In genomic region chr17:37764383-37764782, GRCh38 we compare ENCODE assay signal across 24 cellular contexts. TPM values are rescaled to one million over a fixed set of nuclear protein-coding genes. Genes with fewer than 3 reads are reported as not detected.
DNase-seq lines count a peak whose midpoint lies in the region; ATAC-seq and TF ChIP-seq lines count a peak whose summit lies in the region.
"Had no signal": no experiment of that assay in that cellular context is flagged by ENCODE, and none has a peak within 500 bp of the region (broad histone marks: within the 10 kb centered on the region; RNA-seq: fewer than 3 reads in every experiment).

No MANE protein-coding gene starts in this region.

- peaks cover 29% of the 10 kb centered on the region for H3K27me3 Mint-ChIP-seq in activated CD4-positive, alpha-beta memory T cell treated with anti-CD3 and anti-CD28 coated beads, Interleukin-2, amount 10 ng/mL, durations not matched to agents 7 days and 5 days
- peaks cover 34% of the 10 kb centered on the region for H3K27me3 Mint-ChIP-seq in activated CD4-positive, alpha-beta memory T cell treated with anti-CD3 and anti-CD28 coated beads for 36 hours
- H3K27me3 Mint-ChIP-seq in activated T-helper 1 cell treated with anti-CD3 and anti-CD28 coated beads, Interleukin-12 subunit alpha, Interleukin-12 subunit beta, Interleukin-2, Interleukin-4 antibody, amounts not matched to agents 30 ng/mL and 10 ng/mL and 1 ng/mL, durations not matched to agents 14 hours and 24 hours and 36 hours (ENCODE audit: insufficient read depth) = peaks cover 24% of the 10 kb centered on the region

- H3K4me1 ChIP-seq in BLaER1 treated with 17β-estradiol and CSF1 and Interleukin-3, amounts not matched to agents 10 nM and 100 nM = peaks cover 32 to 60% (median 45%) of the 10 kb centered on the region in 10 experiments; a peak in 19 of 20 replicates
- peaks cover 2% of the 10 kb centered on the region for H3K4me1 ChIP-seq in mucosa of descending colon (ENCODE audit: low read depth)
- peaks cover 0 to 7% (median 0%) of the 10 kb centered on the region in 9 donors for H3K4me1 ChIP-seq in heart right ventricle

- H3K27ac ChIP-seq in BLaER1 treated with 17β-estradiol and CSF1 and Interleukin-3, amounts not matched to agents 10 nM and 100 nM = no peak overlapping the region
- no peak overlapping the region for H3K27ac ChIP-seq in heart right ventricle
- H3K27ac ChIP-seq: PC-9, RWPE1 had no signal

- TF ChIP-seq CTCF in mucosa of descending colon (IDR thresholded peaks at IDR 0.05) (no peak), heart right ventricle (IDR thresholded peaks at IDR 0.05) (no peak)

- H3K27ac Mint-ChIP-seq in activated CD4-positive, alpha-beta memory T cell treated with anti-CD3 and anti-CD28 coated beads, Interleukin-2, amount 10 ng/mL, durations not matched to agents 7 days and 5 days = no peak overlapping the region
- no peak overlapping the region for H3K27ac Mint-ChIP-seq in activated CD4-positive, alpha-beta memory T cell treated with anti-CD3 and anti-CD28 coated beads for 36 hours
- no peak overlapping the region for H3K27ac Mint-ChIP-seq in activated T-helper 1 cell treated with anti-CD3 and anti-CD28 coated beads, Interleukin-12 subunit alpha, Interleukin-12 subunit beta, Interleukin-2, Interleukin-4 antibody, amounts not matched to agents 30 ng/mL and 10 ng/mL and 1 ng/mL, durations not matched to agents 14 hours and 24 hours and 36 hours
- H3K27ac Mint-ChIP-seq: CD8-positive, alpha-beta T cell had no signal

- peak overlapping the region; percentile 53 to 82 (median 66); a peak in 20 of 22 replicates for H3K4me2 ChIP-seq in BLaER1 treated with 17β-estradiol and CSF1 and Interleukin-3, amounts not matched to agents 10 nM and 100 nM
- H3K4me2 ChIP-seq: PC-9 had no signal

- no peak overlapping the region for H3K4me3 ChIP-seq in BLaER1 treated with 17β-estradiol and CSF1 and Interleukin-3, amounts not matched to agents 10 nM and 100 nM
- H3K4me3 ChIP-seq in mucosa of descending colon (no peak overlapping the region), heart right ventricle (no peak overlapping the region)
- H3K4me3 ChIP-seq: PC-9 had no signal

- H4K20me1 ChIP-seq in BLaER1 treated with 17β-estradiol and CSF1 and Interleukin-3, amounts not matched to agents 10 nM and 100 nM = no peaks in the 10 kb centered on the region; a peak in 1 of 22 replicates

- intact Hi-C loops in activated CD4-positive, alpha-beta memory T cell treated with anti-CD3 and anti-CD28 coated beads for 36 hours (cut with micrococcal nuclease) = no loop called here
- intact Hi-C loops in activated T-helper 1 cell treated with anti-CD3 and anti-CD28 coated beads, Interleukin-12 subunit alpha, Interleukin-12 subunit beta, Interleukin-2, Interleukin-4 antibody, amounts not matched to agents 30 ng/mL and 10 ng/mL and 1 ng/mL, durations not matched to agents 14 hours and 24 hours and 36 hours (cut with micrococcal nuclease) = loop anchor here (1.0 kb wide), 1 partner anchor 19 kb away; the partner anchor contains the start of gene HNF1B
- intact Hi-C loops in mucosa of descending colon (cut with DNase I, micrococcal nuclease) (no loop called here), heart right ventricle (cut with DNase I) (loop anchor here in 2 of 10 donors (5.0 to 10.0 kb wide), 2 partner anchors 52 to 110 kb away; no protein-coding TSS in a partner anchor)

- CTCF ChIA-PET in activated CD4-positive, alpha-beta memory T cell treated with anti-CD3 and anti-CD28 coated beads, Interleukin-2, amount 10 ng/mL, durations not matched to agents 7 days and 5 days (lab: Charles Lee) = interaction anchor here (1.1 to 1.3 kb wide), 2 partner anchors 10 to 80 kb away, joined by 3 to 6 read pairs; no protein-coding TSS in a partner anchor
- CTCF ChIA-PET in activated CD4-positive, alpha-beta memory T cell treated with anti-CD3 and anti-CD28 coated beads for 36 hours (lab: Charles Lee) = interaction anchor here (1.6 kb wide), 1 partner anchor 113 kb away, joined by 3 read pairs; no protein-coding TSS in a partner anchor

- H3K4me1 Mint-ChIP-seq in activated CD4-positive, alpha-beta memory T cell treated with anti-CD3 and anti-CD28 coated beads, Interleukin-2, amount 10 ng/mL, durations not matched to agents 7 days and 5 days = peaks cover 56% of the 10 kb centered on the region
- peaks cover 20% of the 10 kb centered on the region for H3K4me1 Mint-ChIP-seq in activated CD4-positive, alpha-beta memory T cell treated with anti-CD3 and anti-CD28 coated beads for 36 hours (ENCODE audit: low read depth)
- H3K4me1 Mint-ChIP-seq in activated T-helper 1 cell treated with anti-CD3 and anti-CD28 coated beads, Interleukin-12 subunit alpha, Interleukin-12 subunit beta, Interleukin-2, Interleukin-4 antibody, amounts not matched to agents 30 ng/mL and 10 ng/mL and 1 ng/mL, durations not matched to agents 14 hours and 24 hours and 36 hours (ENCODE audit: low read depth) = peaks cover 56% of the 10 kb centered on the region

- H3K9me3 ChIP-seq in BLaER1 treated with 17β-estradiol and CSF1 and Interleukin-3, amounts not matched to agents 10 nM and 100 nM (replicated peaks in 1 of 11) = peaks cover 10 to 19% (median 16%) of the 10 kb centered on the region in 11 experiments; a peak in 18 of 22 replicates
- H3K9me3 ChIP-seq in mucosa of descending colon = no peaks in the 10 kb centered on the region
- H3K9me3 ChIP-seq in heart right ventricle = peaks cover 0 to 16% (median 0%) of the 10 kb centered on the region in 11 donors

- ATAC-seq in mucosa of descending colon = peak; percentile 28
- ATAC-seq in HG02840 (IDR thresholded peaks at IDR 0.05; ENCODE audit: low FRiP score, unreplicated experiment) = no peak
- no peak for ATAC-seq in heart right ventricle
- ATAC-seq: HCT116, HepG2 had no signal

- peaks cover 0 to 6% (median 0%) of the 10 kb centered on the region in 11 experiments; a peak in 1 of 22 replicates for H3K27me3 ChIP-seq in BLaER1 treated with 17β-estradiol and CSF1 and Interleukin-3, amounts not matched to agents 10 nM and 100 nM
- H3K27me3 ChIP-seq in heart right ventricle = peaks cover 0 to 79% (median 34%) of the 10 kb centered on the region in 7 donors

- 64 to 75% methylated on average over 3 of the region's 3 CpGs for WGBS in heart right ventricle, 2 donors

- POLR2A ChIA-PET in activated CD4-positive, alpha-beta memory T cell treated with anti-CD3 and anti-CD28 coated beads, Interleukin-2, amount 10 ng/mL, durations not matched to agents 7 days and 5 days (lab: Charles Lee) = interaction anchor here (2.3 kb wide), 1 partner anchor 9 kb away, joined by 11 read pairs; no protein-coding TSS in a partner anchor
- POLR2A ChIA-PET in activated CD4-positive, alpha-beta memory T cell treated with anti-CD3 and anti-CD28 coated beads for 36 hours (lab: Charles Lee) = no interaction called here

- H3K36me3 Mint-ChIP-seq in activated CD4-positive, alpha-beta memory T cell treated with anti-CD3 and anti-CD28 coated beads, Interleukin-2, amount 10 ng/mL, durations not matched to agents 7 days and 5 days (ENCODE audit: low read depth) = no peaks in the 10 kb centered on the region
- H3K36me3 Mint-ChIP-seq in activated CD4-positive, alpha-beta memory T cell treated with anti-CD3 and anti-CD28 coated beads for 36 hours = no peaks in the 10 kb centered on the region
- H3K36me3 Mint-ChIP-seq in activated T-helper 1 cell treated with anti-CD3 and anti-CD28 coated beads, Interleukin-12 subunit alpha, Interleukin-12 subunit beta, Interleukin-2, Interleukin-4 antibody, amounts not matched to agents 30 ng/mL and 10 ng/mL and 1 ng/mL, durations not matched to agents 14 hours and 24 hours and 36 hours (ENCODE audit: low read depth) = peaks cover 5% of the 10 kb centered on the region
- H3K36me3 Mint-ChIP-seq: CD8-positive, alpha-beta T cell had no signal

- no peak overlapping the region for H3K9ac ChIP-seq in BLaER1 treated with 17β-estradiol and CSF1 and Interleukin-3, amounts not matched to agents 10 nM and 100 nM

- H3K4me3 Mint-ChIP-seq in activated CD4-positive, alpha-beta memory T cell treated with anti-CD3 and anti-CD28 coated beads, Interleukin-2, amount 10 ng/mL, durations not matched to agents 7 days and 5 days = peak overlapping the region; percentile 1
- no peak overlapping the region for H3K4me3 Mint-ChIP-seq in activated CD4-positive, alpha-beta memory T cell treated with anti-CD3 and anti-CD28 coated beads for 36 hours
- peak overlapping the region; percentile 30 for H3K4me3 Mint-ChIP-seq in activated T-helper 1 cell treated with anti-CD3 and anti-CD28 coated beads, Interleukin-12 subunit alpha, Interleukin-12 subunit beta, Interleukin-2, Interleukin-4 antibody, amounts not matched to agents 30 ng/mL and 10 ng/mL and 1 ng/mL, durations not matched to agents 14 hours and 24 hours and 36 hours
- H3K4me3 Mint-ChIP-seq: CD8-positive, alpha-beta T cell had no signal

- DNase-seq in activated CD4-positive, alpha-beta memory T cell treated with anti-CD3 and anti-CD28 coated beads, Interleukin-2, amount 10 ng/mL, durations not matched to agents 7 days and 5 days = no peak
- DNase-seq in activated CD4-positive, alpha-beta memory T cell treated with anti-CD3 and anti-CD28 coated beads for 36 hours = no peak
- no peak for DNase-seq in activated T-helper 1 cell treated with anti-CD3 and anti-CD28 coated beads, Interleukin-12 subunit alpha, Interleukin-12 subunit beta, Interleukin-2, Interleukin-4 antibody, amounts not matched to agents 30 ng/mL and 10 ng/mL and 1 ng/mL, durations not matched to agents 14 hours and 24 hours and 36 hours (ENCODE audit: low spot score)
- no peak for DNase-seq in mucosa of descending colon
- DNase-seq in activated CD4-positive, CD25-positive, alpha-beta regulatory T cell (lab: John Stamatoyannopoulos, UW) = no peak
- no peak for DNase-seq in heart right ventricle
- DNase-seq: Calu3; CD8-positive, alpha-beta T cell; DMS53; EL; GOT3; NCI-H1417 treated with DMSO at 0.1 percent for 48 hours; NCI-H187 treated with DMSO at 0.1 percent for 48 hours; NCI-H226; NCI-H524; NCI-H82; PC-9; SIG-M5 had no signal

- H3K9me3 Mint-ChIP-seq in activated CD4-positive, alpha-beta memory T cell treated with anti-CD3 and anti-CD28 coated beads, Interleukin-2, amount 10 ng/mL, durations not matched to agents 7 days and 5 days = no peaks in the 10 kb centered on the region
- no peaks in the 10 kb centered on the region for H3K9me3 Mint-ChIP-seq in activated CD4-positive, alpha-beta memory T cell treated with anti-CD3 and anti-CD28 coated beads for 36 hours
- H3K9me3 Mint-ChIP-seq in activated T-helper 1 cell treated with anti-CD3 and anti-CD28 coated beads, Interleukin-12 subunit alpha, Interleukin-12 subunit beta, Interleukin-2, Interleukin-4 antibody, amounts not matched to agents 30 ng/mL and 10 ng/mL and 1 ng/mL, durations not matched to agents 14 hours and 24 hours and 36 hours = no peaks in the 10 kb centered on the region
- H3K9me3 Mint-ChIP-seq: CD8-positive, alpha-beta T cell had no signal

- H3K36me3 ChIP-seq in BLaER1 treated with 17β-estradiol and CSF1 and Interleukin-3, amounts not matched to agents 10 nM and 100 nM = no peaks in the 10 kb centered on the region
- H3K36me3 ChIP-seq in mucosa of descending colon (ENCODE audit: low read depth) = no peaks in the 10 kb centered on the region
- H3K36me3 ChIP-seq in heart right ventricle = no peaks in the 10 kb centered on the region

RNA-seq across cellular contexts. Expression of gene HNF1B, which starts 19.5 kb away (rescaled TPM):
- not detected for total RNA-seq in activated CD4-positive, alpha-beta memory T cell treated with anti-CD3 and anti-CD28 coated beads, Interleukin-2, amount 10 ng/mL, durations not matched to agents 7 days and 5 days
- not detected for total RNA-seq in activated CD4-positive, alpha-beta memory T cell treated with anti-CD3 and anti-CD28 coated beads for 36 hours
- total RNA-seq in activated T-helper 1 cell treated with anti-CD3 and anti-CD28 coated beads, Interleukin-12 subunit alpha, Interleukin-12 subunit beta, Interleukin-2, Interleukin-4 antibody, amounts not matched to agents 30 ng/mL and 10 ng/mL and 1 ng/mL, durations not matched to agents 14 hours and 24 hours and 36 hours = 3.2 and 3.6 TPM in 2 replicates
- 10 to 100 TPM; 21.1 to 54.6 (median 34.8) TPM for total RNA-seq in mucosa of descending colon
- not detected for total RNA-seq in heart right ventricle
- not detected for polyA plus RNA-seq in heart right ventricle
- total RNA-seq: CD8-positive, alpha-beta T cell; PC-9 had no signal
- polyA plus RNA-seq: BJ had no signal
